ENCODE assay signal across 1 cellular context in the genomic region with DNA sequence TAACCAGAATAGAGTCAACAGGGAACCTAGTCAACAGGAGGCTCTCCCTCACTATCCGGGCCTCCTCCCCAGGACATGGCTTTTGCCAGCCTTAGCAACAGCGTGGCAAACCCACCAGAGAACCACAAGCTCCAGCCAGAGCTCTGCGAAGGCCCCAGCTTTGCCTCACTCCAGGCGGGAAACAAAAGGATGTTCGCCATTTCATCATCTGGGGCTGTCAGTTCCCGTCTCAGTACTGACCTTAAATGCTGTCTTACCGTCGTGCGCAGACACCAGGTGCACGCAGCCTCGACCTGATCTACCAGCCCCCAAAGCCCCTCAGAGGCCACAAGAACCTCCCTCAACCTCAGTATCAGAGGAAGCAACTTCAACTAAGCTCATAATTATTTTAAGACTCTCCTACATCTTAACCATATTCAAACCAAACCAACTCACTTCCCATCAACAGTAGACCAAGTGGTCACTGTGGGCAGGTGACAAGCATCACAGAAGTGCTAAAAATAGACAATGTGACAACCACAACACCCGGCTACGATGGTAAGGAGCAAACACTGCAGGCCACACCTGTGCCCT.
TF ChIP-seq lines count a peak whose summit lies in the region.

No MANE protein-coding gene starts in this region.

TF ChIP-seq in GM23338, 12 proteins besides CTCF, POLR2A, EP300 and RAD21 (continued from another document):
- TF ChIP-seq, protein P1, sequence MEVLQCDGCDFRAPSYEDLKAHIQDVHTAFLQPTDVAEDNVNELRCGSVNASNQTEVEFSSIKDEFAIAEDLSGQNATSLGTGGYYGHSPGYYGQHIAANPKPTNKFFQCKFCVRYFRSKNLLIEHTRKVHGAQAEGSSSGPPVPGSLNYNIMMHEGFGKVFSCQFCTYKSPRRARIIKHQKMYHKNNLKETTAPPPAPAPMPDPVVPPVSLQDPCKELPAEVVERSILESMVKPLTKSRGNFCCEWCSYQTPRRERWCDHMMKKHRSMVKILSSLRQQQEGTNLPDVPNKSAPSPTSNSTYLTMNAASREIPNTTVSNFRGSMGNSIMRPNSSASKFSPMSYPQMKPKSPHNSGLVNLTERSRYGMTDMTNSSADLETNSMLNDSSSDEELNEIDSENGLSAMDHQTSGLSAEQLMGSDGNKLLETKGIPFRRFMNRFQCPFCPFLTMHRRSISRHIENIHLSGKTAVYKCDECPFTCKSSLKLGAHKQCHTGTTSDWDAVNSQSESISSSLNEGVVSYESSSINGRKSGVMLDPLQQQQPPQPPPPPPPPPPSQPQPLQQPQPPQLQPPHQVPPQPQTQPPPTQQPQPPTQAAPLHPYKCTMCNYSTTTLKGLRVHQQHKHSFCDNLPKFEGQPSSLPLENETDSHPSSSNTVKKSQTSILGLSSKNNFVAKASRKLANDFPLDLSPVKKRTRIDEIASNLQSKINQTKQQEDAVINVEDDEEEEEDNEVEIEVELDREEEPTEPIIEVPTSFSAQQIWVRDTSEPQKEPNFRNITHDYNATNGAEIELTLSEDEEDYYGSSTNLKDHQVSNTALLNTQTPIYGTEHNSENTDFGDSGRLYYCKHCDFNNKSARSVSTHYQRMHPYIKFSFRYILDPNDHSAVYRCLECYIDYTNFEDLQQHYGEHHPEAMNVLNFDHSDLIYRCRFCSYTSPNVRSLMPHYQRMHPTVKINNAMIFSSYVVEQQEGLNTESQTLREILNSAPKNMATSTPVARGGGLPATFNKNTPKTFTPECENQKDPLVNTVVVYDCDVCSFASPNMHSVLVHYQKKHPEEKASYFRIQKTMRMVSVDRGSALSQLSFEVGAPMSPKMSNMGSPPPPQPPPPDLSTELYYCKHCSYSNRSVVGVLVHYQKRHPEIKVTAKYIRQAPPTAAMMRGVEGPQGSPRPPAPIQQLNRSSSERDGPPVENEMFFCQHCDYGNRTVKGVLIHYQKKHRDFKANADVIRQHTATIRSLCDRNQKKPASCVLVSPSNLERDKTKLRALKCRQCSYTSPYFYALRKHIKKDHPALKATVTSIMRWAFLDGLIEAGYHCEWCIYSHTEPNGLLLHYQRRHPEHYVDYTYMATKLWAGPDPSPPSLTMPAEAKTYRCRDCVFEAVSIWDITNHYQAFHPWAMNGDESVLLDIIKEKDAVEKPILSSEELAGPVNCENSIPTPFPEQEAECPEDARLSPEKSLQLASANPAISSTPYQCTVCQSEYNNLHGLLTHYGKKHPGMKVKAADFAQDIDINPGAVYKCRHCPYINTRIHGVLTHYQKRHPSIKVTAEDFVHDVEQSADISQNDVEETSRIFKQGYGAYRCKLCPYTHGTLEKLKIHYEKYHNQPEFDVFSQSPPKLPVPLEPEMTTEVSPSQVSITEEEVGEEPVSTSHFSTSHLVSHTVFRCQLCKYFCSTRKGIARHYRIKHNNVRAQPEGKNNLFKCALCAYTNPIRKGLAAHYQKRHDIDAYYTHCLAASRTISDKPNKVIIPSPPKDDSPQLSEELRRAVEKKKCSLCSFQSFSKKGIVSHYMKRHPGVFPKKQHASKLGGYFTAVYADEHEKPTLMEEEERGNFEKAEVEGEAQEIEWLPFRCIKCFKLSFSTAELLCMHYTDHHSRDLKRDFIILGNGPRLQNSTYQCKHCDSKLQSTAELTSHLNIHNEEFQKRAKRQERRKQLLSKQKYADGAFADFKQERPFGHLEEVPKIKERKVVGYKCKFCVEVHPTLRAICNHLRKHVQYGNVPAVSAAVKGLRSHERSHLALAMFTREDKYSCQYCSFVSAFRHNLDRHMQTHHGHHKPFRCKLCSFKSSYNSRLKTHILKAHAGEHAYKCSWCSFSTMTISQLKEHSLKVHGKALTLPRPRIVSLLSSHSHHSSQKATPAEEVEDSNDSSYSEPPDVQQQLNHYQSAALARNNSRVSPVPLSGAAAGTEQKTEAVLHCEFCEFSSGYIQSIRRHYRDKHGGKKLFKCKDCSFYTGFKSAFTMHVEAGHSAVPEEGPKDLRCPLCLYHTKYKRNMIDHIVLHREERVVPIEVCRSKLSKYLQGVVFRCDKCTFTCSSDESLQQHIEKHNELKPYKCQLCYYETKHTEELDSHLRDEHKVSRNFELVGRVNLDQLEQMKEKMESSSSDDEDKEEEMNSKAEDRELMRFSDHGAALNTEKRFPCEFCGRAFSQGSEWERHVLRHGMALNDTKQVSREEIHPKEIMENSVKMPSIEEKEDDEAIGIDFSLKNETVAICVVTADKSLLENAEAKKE (CRISPR knock-in tag; IDR thresholded peaks at IDR 0.05): no peak
- TF ChIP-seq JUNB (IDR thresholded peaks at IDR 0.05; ENCODE audit: unreplicated experiment): no peak
